In the genomic region with DNA sequence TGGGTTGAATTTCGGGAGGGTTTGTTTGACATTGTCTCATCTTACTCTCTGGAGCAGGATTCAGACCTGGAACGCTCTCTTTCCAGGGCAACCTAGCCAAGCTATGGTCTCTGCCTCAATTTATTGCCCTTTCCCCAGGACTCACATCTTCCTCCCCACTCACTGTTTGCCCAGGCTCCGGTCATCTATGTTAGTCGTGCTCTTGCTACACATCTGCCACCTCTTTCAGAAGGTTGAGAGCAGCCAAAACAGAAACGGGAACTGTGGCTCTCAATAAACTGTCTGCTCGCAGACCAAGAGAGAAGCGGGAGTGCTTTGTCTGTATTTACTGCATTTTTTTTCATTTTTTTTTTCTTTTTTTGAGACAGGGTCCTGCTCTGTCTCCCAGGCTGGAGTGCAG, we compare ENCODE assay signal across 8 cellular contexts.
DNase-seq lines count a peak whose midpoint lies in the region; ATAC-seq and TF ChIP-seq lines count a peak whose summit lies in the region.

No MANE protein-coding gene starts in this region.

- H3K4me3 ChIP-seq in prostate gland (no peak overlapping the region), HAP-1 (no peak overlapping the region)

- TF ChIP-seq CTCF in prostate gland (IDR thresholded peaks at IDR 0.05) = no peak

- TF ChIP-seq POLR2A in prostate gland (IDR thresholded peaks at IDR 0.05) = no peak

- H3K4me1 Mint-ChIP-seq in T-cell = peaks cover 67 to 84% (median 77%) of the 10 kb centered on the region in 3 donors

- H3K9me3 Mint-ChIP-seq in T-cell = peaks cover 0 to 8% (median 5%) of the 10 kb centered on the region in 3 donors

- POLR2A ChIA-PET in T-cell (lab: Charles Lee) = no interaction called here

- H3K4me1 ChIP-seq in prostate gland (replicated peaks) (peaks cover 4% of the 10 kb centered on the region), HAP-1 (no peaks in the 10 kb centered on the region)

- H3K27me3 Mint-ChIP-seq in T-cell = no peaks in the 10 kb centered on the region

- peaks cover 42% of the 10 kb centered on the region for H3K36me3 Mint-ChIP-seq in T-cell

- in situ Hi-C loops in HAP-1 (cut with MboI; ENCODE audit: low sequenced_read_pairs) = no loop called here

- no peaks in the 10 kb centered on the region for H3K27me3 ChIP-seq in prostate gland (replicated peaks; ENCODE audit: insufficient read depth)
- H3K27me3 ChIP-seq in HAP-1 (ENCODE audit: low read depth) = no peaks in the 10 kb centered on the region

- H3K4me3 Mint-ChIP-seq in T-cell = peak overlapping the region; percentile 37 to 73 (median 50)

- intact Hi-C loops in prostate gland (cut with DNase I) = no loop called here

- DNase-seq in T-cell (peak in 1 of 34 experiments; percentile 13), prostate gland (ENCODE audit: low spot score) (no peak), dermis blood vessel endothelial cell (no peak), ureter (ENCODE audit: low spot score) (no peak), occipital lobe (lab: John Stamatoyannopoulos, UW) (no peak), HAP-1 (ENCODE audit: low spot score in 2 of 2) (no peak)

- CTCF ChIA-PET in T-cell (lab: Charles Lee) = interaction anchor here (0.6 to 1.7 kb wide), 3 partner anchors 16 to 1162 kb away, joined by 3 to 4 read pairs (median 4); no protein-coding TSS in a partner anchor

- ATAC-seq in GM19351 (IDR thresholded peaks at IDR 0.05; ENCODE audit: unreplicated experiment) (peak; percentile 48), HG03025 (IDR thresholded peaks at IDR 0.05; ENCODE audit: low FRiP score, unreplicated experiment) (peak; percentile 46), T-cell (replicated peaks in 1 of 4) (no peak)

- peak overlapping the region; percentile 63 to 72 for H3K27ac ChIP-seq in prostate gland

- H3K9me3 ChIP-seq in prostate gland (no peaks in the 10 kb centered on the region), HAP-1 (no peaks in the 10 kb centered on the region; the same call in 1 of the 2 replicates)

- peak overlapping the region; percentile 96 to 97 for H3K27ac Mint-ChIP-seq in T-cell

- no peaks in the 10 kb centered on the region for H3K36me3 ChIP-seq in prostate gland
- peaks cover 10% of the 10 kb centered on the region for H3K36me3 ChIP-seq in HAP-1 (replicated peaks)

- 73% methylated on average over 7 of the region's 7 CpGs for WGBS in prostate gland

Comparison
In these comparisons a context has a peak if more than half of its experiments do, and no peak if none do; other contexts are left out.
1. ATAC-seq: peak in GM19351 (single experiment) and HG03025 (single experiment); none in T-cell (0 of 4).